ENCODE assay signal across 11 cellular contexts in genomic region chr7:135714534-135715009, GRCh38. TPM values are rescaled to one million over a fixed set of nuclear protein-coding genes. Genes with fewer than 3 reads are reported as not detected.
DNase-seq lines count a peak whose midpoint lies in the region; ATAC-seq and TF ChIP-seq lines count a peak whose summit lies in the region.
"Had no signal": no experiment of that assay in that cellular context is flagged by ENCODE, and none has a peak within 500 bp of the region (broad histone marks: within the 10 kb centered on the region; RNA-seq: fewer than 3 reads in every experiment).

No MANE protein-coding gene starts in this region.

- peaks cover 13% of the 10 kb centered on the region for H3K4me1 ChIP-seq in GM23338 (ENCODE audit: insufficient read depth)
- peaks cover 32% of the 10 kb centered on the region for H3K4me1 ChIP-seq in PC-3 (ENCODE audit: insufficient read depth, low read length)
- peaks cover 6% of the 10 kb centered on the region for H3K4me1 ChIP-seq in endodermal cell (ENCODE audit: control insufficient read depth, insufficient read depth, low read length)
- H3K4me1 ChIP-seq in parathyroid adenoma = peaks cover 4% of the 10 kb centered on the region

- intact Hi-C loops in PC-3 (cut with micrococcal nuclease) = loop anchor here (2.0 to 10.0 kb wide), 2 partner anchors 42 to 60 kb away; no protein-coding TSS in a partner anchor

- H3K36me3 ChIP-seq in GM23338 (ENCODE audit: insufficient read depth) (no peaks in the 10 kb centered on the region), PC-3 (ENCODE audit: low read depth, low read length) (no peaks in the 10 kb centered on the region), endodermal cell (ENCODE audit: control insufficient read depth, insufficient read depth, low read length) (no peaks in the 10 kb centered on the region), parathyroid adenoma (ENCODE audit: control insufficient read depth, insufficient read depth, low read length) (no peaks in the 10 kb centered on the region)
- H3K36me3 ChIP-seq: heart left ventricle, neutrophil had no signal

- H3K9me2 ChIP-seq in GM23338 (ENCODE audit: insufficient read depth) (no peaks in the 10 kb centered on the region), PC-3 (replicated peaks; ENCODE audit: low read length) (no peaks in the 10 kb centered on the region)

- no peaks in the 10 kb centered on the region for H3K36me3 Mint-ChIP-seq in GM23338 (ENCODE audit: low read depth)
- no peaks in the 10 kb centered on the region for H3K36me3 Mint-ChIP-seq in endodermal cell (ENCODE audit: low read depth)

- H3K4me3 Mint-ChIP-seq in GM23338 = no peak overlapping the region
- no peak overlapping the region for H3K4me3 Mint-ChIP-seq in endodermal cell

- 37 to 59% methylated on average over 12 to 20 of the region's 20 CpGs for WGBS in endodermal cell (ENCODE audit: insufficient coverage in 1 of 2, insufficient read length in 1 of 2), 2 experiments

- H3K27ac ChIP-seq in GM23338 (ENCODE audit: low read depth) (no peak overlapping the region), PC-3 (ENCODE audit: low read length) (peak overlapping the region; percentile 59), endodermal cell (ENCODE audit: low read depth, low read length) (peak overlapping the region; percentile 82), parathyroid adenoma (no peak overlapping the region)
- H3K27ac ChIP-seq: neutrophil had no signal

- H3F3A ChIP-seq in GM23338 (replicated peaks; ENCODE audit: low read depth) = 0 out of 2 replicates have a peak, but pooled peaks cover 6% of the 10 kb centered on the region
- no peaks in the 10 kb centered on the region for H3F3A ChIP-seq in PC-3 (ENCODE audit: low read length, unreplicated experiment)

- H3K4me3 ChIP-seq in GM23338 (no peak overlapping the region), PC-3 (ENCODE audit: low read length) (peak overlapping the region; percentile 11; the same call in 1 of the 2 replicates), endodermal cell (ENCODE audit: low read length) (no peak overlapping the region), parathyroid adenoma (ENCODE audit: low read depth, low read length) (no peak overlapping the region)
- H3K4me3 ChIP-seq: heart left ventricle had no signal

- H3K27ac Mint-ChIP-seq in GM23338 (no peak overlapping the region), endodermal cell (no peak overlapping the region)

- H3K79me2 ChIP-seq in GM23338 (replicated peaks; ENCODE audit: insufficient read depth) = no peaks in the 10 kb centered on the region
- no peaks in the 10 kb centered on the region for H3K79me2 ChIP-seq in PC-3 (ENCODE audit: low read length)
- no peaks in the 10 kb centered on the region for H3K79me2 ChIP-seq in parathyroid adenoma

- H3K27me3 ChIP-seq in GM23338 (ENCODE audit: insufficient read depth) = no peaks in the 10 kb centered on the region
- no peaks in the 10 kb centered on the region for H3K27me3 ChIP-seq in PC-3 (ENCODE audit: low read length)
- H3K27me3 ChIP-seq in endodermal cell (ENCODE audit: control insufficient read depth, insufficient read depth, low read length, poor library complexity, severe bottlenecking) = no peaks in the 10 kb centered on the region
- no peaks in the 10 kb centered on the region for H3K27me3 ChIP-seq in parathyroid adenoma (ENCODE audit: control insufficient read depth, insufficient read depth, low read length)
- H3K27me3 ChIP-seq: heart left ventricle, neutrophil had no signal

- no peak overlapping the region for H2AFZ ChIP-seq in GM23338
- H2AFZ ChIP-seq in PC-3 (ENCODE audit: low read length) = peak overlapping the region; percentile 56
- H2AFZ ChIP-seq in parathyroid adenoma = peak overlapping the region; percentile 75

- H3K27me3 Mint-ChIP-seq in GM23338 (ENCODE audit: insufficient read depth, low read depth, poor library complexity) (peaks cover 3% of the 10 kb centered on the region), endodermal cell (ENCODE audit: insufficient read depth) (no peaks in the 10 kb centered on the region)

- peak; percentile 47 for DNase-seq in GM23338 (ENCODE audit: low spot score)
- peak; percentile 84 for DNase-seq in PC-3
- DNase-seq in endodermal cell = peak; percentile 90
- no peak for DNase-seq in GF-D8 (lab: John Stamatoyannopoulos, UW)
- no peak for DNase-seq in activated CD4-positive, CD25-positive, alpha-beta regulatory T cell (lab: John Stamatoyannopoulos, UW)
- DNase-seq in NCI-H2029 treated with DMSO at 0.1 percent for 48 hours (lab: John Stamatoyannopoulos, UW) = no peak
- DNase-seq: heart left ventricle, NCI-H510A had no signal

- CTCF ChIA-PET in PC-3 (lab: Charles Lee) = interaction anchor here (0.9 kb wide), 1 partner anchor 42 kb away, joined by 4 read pairs; no protein-coding TSS in a partner anchor

- H3K9me3 ChIP-seq in PC-3 (ENCODE audit: low read length) = no peaks in the 10 kb centered on the region
- H3K9me3 ChIP-seq in endodermal cell (ENCODE audit: control insufficient read depth, low read length) = no peaks in the 10 kb centered on the region
- H3K9me3 ChIP-seq in parathyroid adenoma (ENCODE audit: control insufficient read depth, low read length) = no peaks in the 10 kb centered on the region
- H3K9me3 ChIP-seq: heart left ventricle, neutrophil had no signal

- TF ChIP-seq CTCF in GM23338 (conservative IDR thresholded peaks at IDR 0.05; ENCODE audit: low read depth in 2 of 2) (no peak), PC-3 (conservative IDR thresholded peaks at IDR 0.05; ENCODE audit: low read depth, low read length) (no peak), endodermal cell (conservative IDR thresholded peaks at IDR 0.05) (no peak), parathyroid adenoma (IDR thresholded peaks at IDR 0.05) (no peak)

- H3K4me1 Mint-ChIP-seq in GM23338 (peaks cover 12% of the 10 kb centered on the region), endodermal cell (peaks cover 14% of the 10 kb centered on the region)

- POLR2A ChIA-PET in PC-3 (lab: Charles Lee; ENCODE audit: unreplicated experiment) = interaction anchor here (0.6 kb wide), 1 partner anchor 198 kb away, joined by 6 read pairs; no protein-coding TSS in a partner anchor

- H3K9me3 Mint-ChIP-seq in GM23338 (no peaks in the 10 kb centered on the region), endodermal cell (no peaks in the 10 kb centered on the region)

- ATAC-seq in GM23338 (peak; percentile 64), PC-3 (peak; percentile 71), GM21619 (IDR thresholded peaks at IDR 0.05; ENCODE audit: unreplicated experiment) (no peak)

- H3K4me2 ChIP-seq in GM23338 (no peak overlapping the region), PC-3 (ENCODE audit: low read length) (peak overlapping the region; percentile 70), parathyroid adenoma (ENCODE audit: low read length) (no peak overlapping the region)

- H3K9ac ChIP-seq in PC-3 (ENCODE audit: low read length) (peak overlapping the region; percentile 23; the same call in 1 of the 2 replicates), endodermal cell (ENCODE audit: extremely low read depth, low read length, poor library complexity, severe bottlenecking) (no peak overlapping the region), parathyroid adenoma (no peak overlapping the region)

- BruUV-seq in PC-3 (replicated peaks; lab: Mats Ljungman, UMichigan) = no TSS peak

- H4K20me1 ChIP-seq in GM23338 (replicated peaks; ENCODE audit: insufficient read depth) = no peaks in the 10 kb centered on the region
- no peaks in the 10 kb centered on the region for H4K20me1 ChIP-seq in PC-3 (ENCODE audit: low read length)

TF ChIP-seq in GM23338, 12 proteins besides CTCF, POLR2A, EP300 and RAD21:
- TF ChIP-seq CREB1 (CRISPR knock-in tag; IDR thresholded peaks at IDR 0.05; ENCODE audit: low read depth) (no peak), NANOG (IDR thresholded peaks at IDR 0.05; ENCODE audit: borderline replicate concordance) (no peak)

RNA-seq across cellular contexts. Expression of gene SLC13A4, which starts 13.4 kb away (rescaled TPM):
- total RNA-seq in GM23338 (2014; rRNA removed; shearing (Covaris generic)) = 1.7 and 2.4 TPM in 2 replicates
- 2.3 TPM in 2 replicates for polyA plus RNA-seq in GM23338 (2016; fragmentation: Nextera tagmentation; extraction: Ambion mirVana)
- total RNA-seq in PC-3 (2014; rRNA removed) (not detected in 2 replicates), endodermal cell (1 to 10 TPM; 1.8 to 3.2 TPM)
- polyA plus RNA-seq in endodermal cell (2013, experiment 1 of 2) = 2.7 TPM
- 1.4 TPM for polyA plus RNA-seq in endodermal cell (2013, experiment 2 of 2)

RNA-seq across cellular contexts. Expression of gene FAM180A, which starts 34.0 kb away (rescaled TPM):
- not detected in 2 replicates for total RNA-seq in GM23338 (2014; rRNA removed; shearing (Covaris generic))
- not detected in 2 replicates for polyA plus RNA-seq in GM23338 (2016; fragmentation: Nextera tagmentation; extraction: Ambion mirVana)
- total RNA-seq in PC-3 (2014; rRNA removed) (not detected in 2 replicates), endodermal cell (not detected)
- not detected for polyA plus RNA-seq in endodermal cell (2013, experiment 1 of 2)
- polyA plus RNA-seq in endodermal cell (2013, experiment 2 of 2) = not detected

RNA-seq across cellular contexts. Expression of gene STMP1, which starts 52.3 kb away (rescaled TPM):
- 23.0 and 25.1 TPM in 2 replicates for total RNA-seq in GM23338 (2014; rRNA removed; shearing (Covaris generic))
- polyA plus RNA-seq in GM23338 (2016; fragmentation: Nextera tagmentation; extraction: Ambion mirVana) = 71.8 and 78.4 TPM in 2 replicates
- 7.1 and 8.8 TPM in 2 replicates for total RNA-seq in PC-3 (2014; rRNA removed)
- 10 to 100 TPM; 33.1 to 38.2 TPM for total RNA-seq in endodermal cell
- 64.2 TPM for polyA plus RNA-seq in endodermal cell (2013, experiment 1 of 2)
- 63.6 TPM for polyA plus RNA-seq in endodermal cell (2013, experiment 2 of 2)

Comparison
In these comparisons a context has a peak if more than half of its experiments do, and no peak if none do; other contexts are left out.
1. DNase-seq: peak in GM23338 (single experiment), PC-3 (single experiment) and endodermal cell (single experiment); none in GF-D8 (single experiment), activated CD4-positive, CD25-positive, alpha-beta regulatory T cell (0 of 4) and NCI-H2029 treated with DMSO at 0.1 percent for 48 hours (single experiment).
2. H3K27ac ChIP-seq: peak in PC-3 (single experiment) and endodermal cell (single experiment); none in GM23338 (single experiment) and parathyroid adenoma (single experiment).